In the genomic region with DNA sequence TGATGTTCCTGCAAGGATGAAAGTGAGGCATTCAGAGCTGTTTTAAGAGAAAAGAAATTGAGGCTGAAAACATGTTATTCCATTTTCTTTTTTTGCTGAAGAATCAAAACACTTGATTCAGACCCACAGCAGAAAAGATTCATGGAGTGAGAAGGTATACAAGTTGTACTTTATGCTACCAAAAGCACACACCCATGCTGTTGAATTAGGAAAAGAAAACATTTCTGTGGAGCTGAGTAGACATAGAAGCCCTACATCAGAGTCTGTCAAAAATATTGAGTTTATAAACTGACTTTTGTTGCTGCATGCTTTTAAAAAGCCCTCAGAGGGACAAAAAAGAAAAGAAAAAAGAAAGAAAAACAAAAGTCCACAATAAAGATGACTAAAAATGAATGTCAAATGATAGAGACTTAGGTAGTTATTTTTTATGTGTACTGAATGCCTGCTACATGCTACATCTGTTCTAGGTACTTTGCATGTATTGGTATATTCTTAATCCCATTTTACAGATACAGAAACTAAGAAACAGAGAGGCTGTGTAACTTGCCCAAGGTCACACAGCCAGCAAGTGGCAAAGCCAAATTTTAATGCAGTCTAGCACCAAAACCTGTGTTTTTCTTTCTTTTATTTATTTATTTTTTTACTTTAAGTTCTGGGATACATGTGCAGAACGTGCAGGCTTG, we compare ENCODE assay signal across 35 cellular contexts.
"Had no signal": no experiment of that assay in that cellular context is flagged by ENCODE, and none has a peak within 500 bp of the region (broad histone marks: within the 10 kb centered on the region; RNA-seq: fewer than 3 reads in every experiment).

No MANE protein-coding gene starts in this region.

- H3K9me3 Mint-ChIP-seq: activated B cell treated with CpG ODN at 0.5 μM for 24 hours; activated CD4-positive, alpha-beta memory T cell treated with anti-CD3 and anti-CD28 coated beads, Interleukin-2, amount 10 ng/mL, durations not matched to agents 7 days and 5 days; activated naive CD8-positive, alpha-beta T cell treated with anti-CD3 and anti-CD28 coated beads for 36 hours; activated T-helper 17 cell treated with anti-CD3 and anti-CD28 coated beads, Interleukin-2, amount 50 U/mL, for 72 hours had no signal

- H3K36me3 Mint-ChIP-seq: activated naive CD8-positive, alpha-beta T cell treated with anti-CD3 and anti-CD28 coated beads for 36 hours had no signal

- H3K27me3 Mint-ChIP-seq: activated naive CD8-positive, alpha-beta T cell treated with anti-CD3 and anti-CD28 coated beads for 36 hours; activated T-helper 17 cell treated with anti-CD3 and anti-CD28 coated beads, Interleukin-2, amount 50 U/mL, for 72 hours had no signal

- H3K27ac ChIP-seq: brain microvascular endothelial cell, PC-9, RWPE1, VCaP had no signal

- ATAC-seq: activated T-cell treated with anti-CD3 and anti-CD28 coated beads, Interleukin-2, amount 50 U/mL, for 72 hours; activated T-helper 17 cell treated with anti-CD3 and anti-CD28 coated beads, Interleukin-2, amount 50 U/mL, for 72 hours; Right ventricle myocardium inferior had no signal

- H3K4me3 Mint-ChIP-seq: activated B cell treated with CpG ODN at 0.5 μM for 24 hours; activated CD4-positive, alpha-beta memory T cell treated with anti-CD3 and anti-CD28 coated beads, Interleukin-2, amount 10 ng/mL, durations not matched to agents 7 days and 5 days; activated naive CD8-positive, alpha-beta T cell treated with anti-CD3 and anti-CD28 coated beads for 36 hours; activated T-cell treated with anti-CD3 and anti-CD28 coated beads, Interleukin-2, amount 50 U/mL, for 72 hours; activated T-helper 17 cell treated with anti-CD3 and anti-CD28 coated beads, Interleukin-2, amount 50 U/mL, for 72 hours had no signal

- H3K4me1 Mint-ChIP-seq: activated B cell treated with CpG ODN at 0.5 μM for 24 hours; activated CD4-positive, alpha-beta memory T cell treated with anti-CD3 and anti-CD28 coated beads, Interleukin-2, amount 10 ng/mL, durations not matched to agents 7 days and 5 days; activated naive CD8-positive, alpha-beta T cell treated with anti-CD3 and anti-CD28 coated beads for 36 hours; activated T-helper 17 cell treated with anti-CD3 and anti-CD28 coated beads, Interleukin-2, amount 50 U/mL, for 72 hours had no signal

- H3K27ac Mint-ChIP-seq: activated B cell treated with CpG ODN at 0.5 μM for 24 hours; activated CD4-positive, alpha-beta memory T cell treated with anti-CD3 and anti-CD28 coated beads, Interleukin-2, amount 10 ng/mL, durations not matched to agents 7 days and 5 days; activated naive CD8-positive, alpha-beta T cell treated with anti-CD3 and anti-CD28 coated beads for 36 hours; activated T-cell treated with anti-CD3 and anti-CD28 coated beads, Interleukin-2, amount 50 U/mL, for 72 hours; activated T-helper 17 cell treated with anti-CD3 and anti-CD28 coated beads, Interleukin-2, amount 50 U/mL, for 72 hours had no signal

- FAIRE-seq: RCC 7860 had no signal

- DNase-seq: activated B cell treated with CpG ODN at 0.5 μM for 24 hours; activated CD4-positive, alpha-beta memory T cell treated with anti-CD3 and anti-CD28 coated beads, Interleukin-2, amount 10 ng/mL, durations not matched to agents 7 days and 5 days; activated CD4-positive, alpha-beta T cell treated with anti-CD3 and anti-CD28 coated beads for 4 hours; activated CD4-positive, CD25-positive, alpha-beta regulatory T cell treated with anti-CD3 and anti-CD28 coated beads, Interleukin-2, amount 50 U/mL, for 72 hours; activated CD8-positive, alpha-beta memory T cell treated with anti-CD3 and anti-CD28 coated beads for 24 hours; activated effector memory CD4-positive, alpha-beta T cell treated with anti-CD3 and anti-CD28 coated beads, Interleukin-2, amount 50 U/mL, for 16 hours; activated naive CD4-positive, alpha-beta T cell; activated naive CD4-positive, alpha-beta T cell treated with anti-CD3 and anti-CD28 coated beads, Interleukin-2, amount 50 U/mL, for 16 hours; activated naive CD8-positive, alpha-beta T cell treated with anti-CD3 and anti-CD28 coated beads for 36 hours; activated T-cell treated with anti-CD3 and anti-CD28 coated beads, Interleukin-2, amount 50 U/mL, for 1 hour; activated T-cell treated with anti-CD3 and anti-CD28 coated beads, Interleukin-2, amount 50 U/mL, for 72 hours; amniotic stem cell; aorta; brain microvascular endothelial cell; Kasumi-1; KG1; MG63; NCI-H1048; NCI-H1105 treated with DMSO at 0.1 percent for 48 hours; NCI-H1436; NCI-H1694 treated with DMSO at 0.1 percent for 48 hours; NCI-H2029; NCI-H345; NCI-H524 treated with DMSO at 0.1 percent for 48 hours; NCI-H748 treated with DMSO at 0.1 percent for 48 hours; PC-9; SW 1271; T-helper 1 cell; T-helper 2 cell; T-helper 9 cell had no signal

- H3K4me3 ChIP-seq: MG63, PC-9 had no signal
